In genomic region chr3:156751461-156752025, GRCh38 we compare ENCODE assay signal across 8 cellular contexts.
DNase-seq lines count a peak whose midpoint lies in the region; ATAC-seq and TF ChIP-seq lines count a peak whose summit lies in the region.

No MANE protein-coding gene starts in this region.

- H3K9me3 ChIP-seq in iPS-20b (ENCODE audit: insufficient read depth, low read depth, low read length) = no peaks in the 10 kb centered on the region
- H3K9me3 ChIP-seq in suprapubic skin = no peaks in the 10 kb centered on the region

- no peak overlapping the region for H3K4me3 Mint-ChIP-seq in activated CD4-positive, alpha-beta memory T cell treated with anti-CD3 and anti-CD28 coated beads, Interleukin-2, amount 10 ng/mL, durations not matched to agents 7 days and 5 days

- CTCF ChIA-PET in activated CD4-positive, alpha-beta memory T cell treated with anti-CD3 and anti-CD28 coated beads, Interleukin-2, amount 10 ng/mL, durations not matched to agents 7 days and 5 days (lab: Charles Lee) = no interaction called here

- H3K27me3 ChIP-seq in brain microvascular endothelial cell (replicated peaks) (no peaks in the 10 kb centered on the region), iPS-20b (ENCODE audit: insufficient read depth, low read length) (no peaks in the 10 kb centered on the region), suprapubic skin (no peaks in the 10 kb centered on the region)

- WGBS in suprapubic skin = 20% methylated on average over 15 of the region's 15 CpGs

- DNase-seq in HT1080 (ENCODE audit: low read depth) (peak; percentile 69), brain microvascular endothelial cell (peak; percentile 88), suprapubic skin (ENCODE audit: low spot score in 2 of 2) (peak; percentile 78 to 85), NCI-H446 (lab: John Stamatoyannopoulos, UW) (no peak)
- DNase-seq in activated CD4-positive, alpha-beta memory T cell treated with anti-CD3 and anti-CD28 coated beads, Interleukin-2, amount 10 ng/mL, durations not matched to agents 7 days and 5 days = no peak

- peaks cover 6% of the 10 kb centered on the region for H3K36me3 Mint-ChIP-seq in activated CD4-positive, alpha-beta memory T cell treated with anti-CD3 and anti-CD28 coated beads, Interleukin-2, amount 10 ng/mL, durations not matched to agents 7 days and 5 days (ENCODE audit: low read depth)

- H3K9me3 Mint-ChIP-seq in activated CD4-positive, alpha-beta memory T cell treated with anti-CD3 and anti-CD28 coated beads, Interleukin-2, amount 10 ng/mL, durations not matched to agents 7 days and 5 days = peaks cover 16% of the 10 kb centered on the region

- POLR2A ChIA-PET in activated CD4-positive, alpha-beta memory T cell treated with anti-CD3 and anti-CD28 coated beads, Interleukin-2, amount 10 ng/mL, durations not matched to agents 7 days and 5 days (lab: Charles Lee) = interaction anchor here (1.0 kb wide), 1 partner anchor 46 kb away, joined by 3 read pairs; no protein-coding TSS in a partner anchor

- peaks cover 8% of the 10 kb centered on the region for H3K27me3 Mint-ChIP-seq in activated CD4-positive, alpha-beta memory T cell treated with anti-CD3 and anti-CD28 coated beads, Interleukin-2, amount 10 ng/mL, durations not matched to agents 7 days and 5 days

- H3K4me1 Mint-ChIP-seq in activated CD4-positive, alpha-beta memory T cell treated with anti-CD3 and anti-CD28 coated beads, Interleukin-2, amount 10 ng/mL, durations not matched to agents 7 days and 5 days = no peaks in the 10 kb centered on the region

- no peak for TF ChIP-seq POLR2A in suprapubic skin (IDR thresholded peaks at IDR 0.05)

- in situ Hi-C loops in brain microvascular endothelial cell (cut with HindIII; ENCODE audit: low pct_ligation_motif_present, low sequenced_read_pairs) = no loop called here

- peak overlapping the region; percentile 32; the same call in 1 of the 2 replicates for H3K9ac ChIP-seq in iPS-20b (ENCODE audit: low read depth, low read length)

- no peaks in the 10 kb centered on the region for H3K36me3 ChIP-seq in brain microvascular endothelial cell (replicated peaks)
- no peaks in the 10 kb centered on the region for H3K36me3 ChIP-seq in iPS-20b (ENCODE audit: insufficient read depth, low read depth, low read length)
- no peaks in the 10 kb centered on the region for H3K36me3 ChIP-seq in suprapubic skin

- H3K27ac Mint-ChIP-seq in activated CD4-positive, alpha-beta memory T cell treated with anti-CD3 and anti-CD28 coated beads, Interleukin-2, amount 10 ng/mL, durations not matched to agents 7 days and 5 days = no peak overlapping the region

- no peak overlapping the region for H3K4me3 ChIP-seq in brain microvascular endothelial cell (ENCODE audit: low read depth, low read length)
- H3K4me3 ChIP-seq in iPS-20b (ENCODE audit: low read length) = peak overlapping the region; percentile 47
- H3K4me3 ChIP-seq in suprapubic skin = peak overlapping the region; percentile 20

- ATAC-seq in GM19467 (IDR thresholded peaks at IDR 0.05; ENCODE audit: unreplicated experiment) (no peak), HG03457 (IDR thresholded peaks at IDR 0.05; ENCODE audit: unreplicated experiment) (no peak)

- TF ChIP-seq CTCF in brain microvascular endothelial cell (IDR thresholded peaks at IDR 0.05; ENCODE audit: low read depth, low read length, missing control alignments) (peak; percentile 42), suprapubic skin (IDR thresholded peaks at IDR 0.05) (no peak)

- H3K27ac ChIP-seq in brain microvascular endothelial cell (peak overlapping the region; percentile 88), iPS-20b (ENCODE audit: low read length) (peak overlapping the region; percentile 18), suprapubic skin (peak overlapping the region; percentile 43)

- no peak for TF ChIP-seq EP300 in suprapubic skin (IDR thresholded peaks at IDR 0.05)

- H3K4me1 ChIP-seq in iPS-20b (ENCODE audit: insufficient read depth, low read length) (peaks cover 27% of the 10 kb centered on the region; the same call in 1 of the 2 replicates), suprapubic skin (peaks cover 22% of the 10 kb centered on the region)

Comparison
In these comparisons a context has a peak if more than half of its experiments do, and no peak if none do; other contexts are left out.
1. DNase-seq: peak in HT1080 (single experiment), brain microvascular endothelial cell (single experiment) and suprapubic skin (2 of 2); none in NCI-H446 (0 of 2) and activated CD4-positive, alpha-beta memory T cell treated with anti-CD3 and anti-CD28 coated beads, Interleukin-2, amount 10 ng/mL, durations not matched to agents 7 days and 5 days (single experiment).
2. H3K27ac ChIP-seq: peak in every context shown above with its lines; median percentile 88 in brain microvascular endothelial cell; 43 in suprapubic skin; 18 in iPS-20b.